2 cellular contexts compared by ENCODE assay signal in genomic region chr15:57053470-57053869, GRCh38.
TF ChIP-seq lines count a peak whose summit lies in the region.

No MANE protein-coding gene starts in this region.

TF ChIP-seq in IMR-90, 13 proteins besides CTCF, POLR2A, EP300 and RAD21 (continued from another document):
- no peak for TF ChIP-seq CHD1 (IDR thresholded peaks at IDR 0.05; ENCODE audit: low read depth, low read length)
- TF ChIP-seq, protein P1, sequence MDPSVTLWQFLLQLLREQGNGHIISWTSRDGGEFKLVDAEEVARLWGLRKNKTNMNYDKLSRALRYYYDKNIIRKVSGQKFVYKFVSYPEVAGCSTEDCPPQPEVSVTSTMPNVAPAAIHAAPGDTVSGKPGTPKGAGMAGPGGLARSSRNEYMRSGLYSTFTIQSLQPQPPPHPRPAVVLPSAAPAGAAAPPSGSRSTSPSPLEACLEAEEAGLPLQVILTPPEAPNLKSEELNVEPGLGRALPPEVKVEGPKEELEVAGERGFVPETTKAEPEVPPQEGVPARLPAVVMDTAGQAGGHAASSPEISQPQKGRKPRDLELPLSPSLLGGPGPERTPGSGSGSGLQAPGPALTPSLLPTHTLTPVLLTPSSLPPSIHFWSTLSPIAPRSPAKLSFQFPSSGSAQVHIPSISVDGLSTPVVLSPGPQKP (IDR thresholded peaks at IDR 0.05; ENCODE audit: borderline replicate concordance, low read depth, low read length), result no peak
- no peak for TF ChIP-seq MXI1 (IDR thresholded peaks at IDR 0.05; ENCODE audit: borderline replicate concordance, low read depth, low read length)
- TF ChIP-seq, protein P2, sequence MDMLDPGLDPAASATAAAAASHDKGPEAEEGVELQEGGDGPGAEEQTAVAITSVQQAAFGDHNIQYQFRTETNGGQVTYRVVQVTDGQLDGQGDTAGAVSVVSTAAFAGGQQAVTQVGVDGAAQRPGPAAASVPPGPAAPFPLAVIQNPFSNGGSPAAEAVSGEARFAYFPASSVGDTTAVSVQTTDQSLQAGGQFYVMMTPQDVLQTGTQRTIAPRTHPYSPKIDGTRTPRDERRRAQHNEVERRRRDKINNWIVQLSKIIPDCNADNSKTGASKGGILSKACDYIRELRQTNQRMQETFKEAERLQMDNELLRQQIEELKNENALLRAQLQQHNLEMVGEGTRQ (IDR thresholded peaks at IDR 0.05; ENCODE audit: low read depth, low read length), result no peak
- TF ChIP-seq CEBPB (IDR thresholded peaks at IDR 0.05; ENCODE audit: low read depth, low read length), result no peak

TF ChIP-seq in endothelial cell of umbilical vein, 7 proteins besides CTCF, POLR2A, EP300 and RAD21:
- TF ChIP-seq JUN (IDR thresholded peaks at IDR 0.05; ENCODE audit: borderline replicate concordance, insufficient read depth, insufficient read length, low read depth), result no peak
- TF ChIP-seq MAX (IDR thresholded peaks at IDR 0.05; ENCODE audit: insufficient read depth, insufficient read length), result no peak
- no peak for TF ChIP-seq MYC (IDR thresholded peaks at IDR 0.05; ENCODE audit: low read depth, low read length)
- TF ChIP-seq POLR2AphosphoS5 (IDR thresholded peaks at IDR 0.05; ENCODE audit: insufficient read depth, low read depth, low read length), result no peak
- no peak for TF ChIP-seq FOS (IDR thresholded peaks at IDR 0.05; ENCODE audit: borderline replicate concordance, insufficient read depth, low read length)
- no peak for TF ChIP-seq GATA2 (IDR thresholded peaks at IDR 0.05; ENCODE audit: insufficient read depth, insufficient read length, low read depth, low read length)
- no peak for TF ChIP-seq EZH2 (IDR thresholded peaks at IDR 0.05; ENCODE audit: borderline replicate concordance, low read depth, low read length, severe bottlenecking)
